18 cellular contexts compared by ENCODE assay signal in the genomic region with DNA sequence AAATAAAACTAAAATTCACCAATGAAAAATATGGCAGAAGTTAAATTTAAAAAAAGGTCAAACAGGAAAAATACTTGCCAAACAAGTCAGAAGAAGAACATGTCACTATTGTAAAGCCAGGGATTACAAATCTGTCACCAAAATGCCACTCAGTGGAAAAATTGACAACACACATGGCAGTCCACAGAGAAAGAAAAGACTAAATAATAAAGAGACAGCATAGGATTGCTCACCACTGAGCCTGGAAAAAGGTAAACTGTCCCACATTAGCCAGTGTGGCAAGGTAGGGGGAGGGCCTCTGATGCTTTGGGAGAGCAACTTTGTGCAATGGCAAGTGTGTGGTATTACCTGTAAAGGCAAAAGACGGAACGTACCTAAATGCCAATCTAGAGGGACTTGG.
A peak's percentile ranks its signal among the peaks of the same experiment; 100 is the strongest.
DNase-seq lines count a peak whose midpoint lies in the region; ATAC-seq, FAIRE-seq and TF ChIP-seq lines count a peak whose summit lies in the region.
"Had no signal": no experiment of that assay in that cellular context is flagged by ENCODE, and none has a peak within 500 bp of the region (broad histone marks: within the 10 kb centered on the region; RNA-seq: fewer than 3 reads in every experiment).

No MANE protein-coding gene starts in this region.

- H3K27me3 ChIP-seq in BLaER1: no peaks in the 10 kb centered on the region
- H3K27me3 ChIP-seq in CD4-positive, alpha-beta T cell (ENCODE audit: control insufficient read depth, insufficient read depth, low read length): no peaks in the 10 kb centered on the region

- H3K4me1 ChIP-seq in BLaER1: peaks cover 63% of the 10 kb centered on the region

- no peak for TF ChIP-seq CTCF in CD4-positive, alpha-beta T cell (IDR thresholded peaks at IDR 0.05)
- no peak for TF ChIP-seq CTCF in natural killer cell (IDR thresholded peaks at IDR 0.05)

- no peaks in the 10 kb centered on the region for H3K36me3 ChIP-seq in BLaER1

- no peak for FAIRE-seq in frontal cortex (lab: Jason Lieb, UNC)
- FAIRE-seq: colon, D721Med, GM12891 had no signal

- H3K4me2 ChIP-seq in BLaER1: peak overlapping the region; percentile 76

- POLR2A ChIA-PET in CD4-positive, alpha-beta T cell (lab: Charles Lee): no interaction called here
- POLR2A ChIA-PET in activated CD8-positive, alpha-beta T cell treated with anti-CD3 and anti-CD28 coated beads, Interleukin-2, amount 10 ng/mL, durations not matched to agents 7 days and 5 days (lab: Charles Lee): no interaction called here

- peak overlapping the region; percentile 68 for H3K4me3 Mint-ChIP-seq in CD4-positive, alpha-beta T cell
- H3K4me3 Mint-ChIP-seq in activated CD8-positive, alpha-beta T cell treated with anti-CD3 and anti-CD28 coated beads, Interleukin-2, amount 10 ng/mL, durations not matched to agents 7 days and 5 days: no peak overlapping the region
- peak overlapping the region; percentile 87 for H3K4me3 Mint-ChIP-seq in natural killer cell

- H3K4me3 ChIP-seq in BLaER1: no peak overlapping the region

- no peaks in the 10 kb centered on the region for H4K20me1 ChIP-seq in BLaER1

- H3K9me3 ChIP-seq in BLaER1: no peaks in the 10 kb centered on the region
- no peaks in the 10 kb centered on the region for H3K9me3 ChIP-seq in CD4-positive, alpha-beta T cell (ENCODE audit: control insufficient read depth, low read length)

- no peaks in the 10 kb centered on the region for H3K36me3 Mint-ChIP-seq in CD4-positive, alpha-beta T cell (ENCODE audit: low read depth)
- H3K36me3 Mint-ChIP-seq in activated CD8-positive, alpha-beta T cell treated with anti-CD3 and anti-CD28 coated beads, Interleukin-2, amount 10 ng/mL, durations not matched to agents 7 days and 5 days (ENCODE audit: low read depth): peaks cover 11% of the 10 kb centered on the region
- H3K36me3 Mint-ChIP-seq in natural killer cell: no peaks in the 10 kb centered on the region

- intact Hi-C loops in CD4-positive, alpha-beta T cell (cut with DNase I, micrococcal nuclease): no loop called here
- intact Hi-C loops in natural killer cell (cut with micrococcal nuclease): no loop called here

- CTCF ChIA-PET in CD4-positive, alpha-beta T cell (lab: Charles Lee): no interaction called here
- CTCF ChIA-PET in activated CD8-positive, alpha-beta T cell treated with anti-CD3 and anti-CD28 coated beads, Interleukin-2, amount 10 ng/mL, durations not matched to agents 7 days and 5 days (lab: Charles Lee): no interaction called here

- no peaks in the 10 kb centered on the region for H3K9me3 Mint-ChIP-seq in CD4-positive, alpha-beta T cell
- H3K9me3 Mint-ChIP-seq in activated CD8-positive, alpha-beta T cell treated with anti-CD3 and anti-CD28 coated beads, Interleukin-2, amount 10 ng/mL, durations not matched to agents 7 days and 5 days (ENCODE audit: insufficient read depth): no peaks in the 10 kb centered on the region
- H3K9me3 Mint-ChIP-seq in natural killer cell: no peaks in the 10 kb centered on the region

- 0 out of 2 replicates have a peak overlapping the region, but pooled peaks have one; percentile 39 for H3K27ac ChIP-seq in BLaER1
- H3K27ac ChIP-seq in CD4-positive, alpha-beta T cell (ENCODE audit: low read depth, low read length): no peak overlapping the region

- H3K27ac Mint-ChIP-seq in CD4-positive, alpha-beta T cell: peak overlapping the region; percentile 77
- peak overlapping the region; percentile 65 for H3K27ac Mint-ChIP-seq in activated CD8-positive, alpha-beta T cell treated with anti-CD3 and anti-CD28 coated beads, Interleukin-2, amount 10 ng/mL, durations not matched to agents 7 days and 5 days
- H3K27ac Mint-ChIP-seq in natural killer cell: peak overlapping the region; percentile 75 to 83

- no peak overlapping the region for H3K9ac ChIP-seq in BLaER1

- peaks cover 59% of the 10 kb centered on the region for H3K4me1 Mint-ChIP-seq in CD4-positive, alpha-beta T cell (ENCODE audit: low read depth)
- H3K4me1 Mint-ChIP-seq in activated CD8-positive, alpha-beta T cell treated with anti-CD3 and anti-CD28 coated beads, Interleukin-2, amount 10 ng/mL, durations not matched to agents 7 days and 5 days (ENCODE audit: low read depth): peaks cover 79% of the 10 kb centered on the region
- peaks cover 40 to 52% of the 10 kb centered on the region in 2 donors for H3K4me1 Mint-ChIP-seq in natural killer cell

- no peak for DNase-seq in CD4-positive, alpha-beta T cell
- no peak for DNase-seq in activated CD8-positive, alpha-beta T cell treated with anti-CD3 and anti-CD28 coated beads, Interleukin-2, amount 10 ng/mL, durations not matched to agents 7 days and 5 days
- DNase-seq in natural killer cell: no peak
- DNase-seq in frontal cortex (ENCODE audit: low spot score in 2 of 2): no peak
- DNase-seq: anterior cingulate cortex; GF-D8; left cardiac atrium; MM.1S; NCI-H1694; NCI-H345; occipital lobe; stimulated activated CD4-positive, alpha-beta T cell treated with anti-CD3 and anti-CD28 coated beads, Interleukin-2, amount 100 ng/mL, for 24 hours had no signal

- ATAC-seq in CD4-positive, alpha-beta T cell (ENCODE audit: poor library complexity): no peak
- no peak for ATAC-seq in activated CD8-positive, alpha-beta T cell treated with anti-CD3 and anti-CD28 coated beads, Interleukin-2, amount 10 ng/mL, durations not matched to agents 7 days and 5 days
- ATAC-seq in natural killer cell: no peak
- no peak for ATAC-seq in GM21447 (IDR thresholded peaks at IDR 0.05; ENCODE audit: unreplicated experiment)
- no peak for ATAC-seq in GM21619 (IDR thresholded peaks at IDR 0.05; ENCODE audit: unreplicated experiment)
- ATAC-seq: left cardiac atrium had no signal

- H3K27me3 Mint-ChIP-seq in CD4-positive, alpha-beta T cell: no peaks in the 10 kb centered on the region
- no peaks in the 10 kb centered on the region for H3K27me3 Mint-ChIP-seq in activated CD8-positive, alpha-beta T cell treated with anti-CD3 and anti-CD28 coated beads, Interleukin-2, amount 10 ng/mL, durations not matched to agents 7 days and 5 days (ENCODE audit: low read depth)
- H3K27me3 Mint-ChIP-seq in natural killer cell (ENCODE audit: low read depth in 2 of 2): no peaks in the 10 kb centered on the region
